8 cellular contexts compared by ENCODE assay signal in the genomic region with DNA sequence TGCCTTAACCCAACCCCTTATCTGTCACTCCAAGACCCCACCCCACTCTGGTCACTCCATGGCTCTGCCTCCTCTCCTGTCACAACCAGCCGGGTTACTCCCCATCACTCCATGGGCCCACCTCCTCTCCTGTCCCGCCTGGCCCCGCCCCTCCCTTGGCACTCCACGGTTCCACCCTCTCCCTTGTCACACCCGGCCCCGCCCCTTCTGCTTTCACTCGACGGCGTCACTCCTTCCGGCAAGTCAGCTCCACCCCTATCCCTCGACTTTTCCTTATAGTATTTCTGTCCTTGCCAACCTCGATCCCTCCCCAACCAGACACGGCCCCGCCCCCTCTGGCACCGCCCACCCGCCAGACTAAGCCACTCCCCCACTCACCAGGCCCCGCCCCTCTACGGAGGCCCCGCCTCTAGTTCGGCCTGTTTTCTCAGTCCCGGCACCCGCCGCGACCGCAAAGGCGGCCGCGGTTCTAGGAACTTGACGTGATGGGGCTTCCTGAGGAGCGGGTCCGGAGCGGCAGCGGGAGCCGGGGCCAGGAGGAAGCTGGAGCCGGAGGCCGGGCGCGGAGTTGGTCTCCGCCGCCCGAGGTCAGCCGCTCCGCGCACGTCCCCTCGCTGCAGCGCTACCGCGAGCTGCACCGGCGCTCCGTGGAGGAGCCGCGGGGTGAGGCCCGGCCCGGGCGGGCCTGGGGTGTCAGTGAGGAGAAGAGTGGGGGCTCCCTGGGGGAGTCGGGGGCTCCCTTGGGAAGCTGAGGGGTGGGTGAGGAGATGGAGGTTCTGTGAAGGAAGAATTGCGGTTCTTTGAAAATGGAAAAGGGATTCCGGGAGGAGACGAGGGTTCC. TPM values are rescaled to one million over a fixed set of nuclear protein-coding genes. Genes with fewer than 3 reads are reported as not detected.
DNase-seq lines count a peak whose midpoint lies in the region; ATAC-seq and TF ChIP-seq lines count a peak whose summit lies in the region.

A gene with protein sequence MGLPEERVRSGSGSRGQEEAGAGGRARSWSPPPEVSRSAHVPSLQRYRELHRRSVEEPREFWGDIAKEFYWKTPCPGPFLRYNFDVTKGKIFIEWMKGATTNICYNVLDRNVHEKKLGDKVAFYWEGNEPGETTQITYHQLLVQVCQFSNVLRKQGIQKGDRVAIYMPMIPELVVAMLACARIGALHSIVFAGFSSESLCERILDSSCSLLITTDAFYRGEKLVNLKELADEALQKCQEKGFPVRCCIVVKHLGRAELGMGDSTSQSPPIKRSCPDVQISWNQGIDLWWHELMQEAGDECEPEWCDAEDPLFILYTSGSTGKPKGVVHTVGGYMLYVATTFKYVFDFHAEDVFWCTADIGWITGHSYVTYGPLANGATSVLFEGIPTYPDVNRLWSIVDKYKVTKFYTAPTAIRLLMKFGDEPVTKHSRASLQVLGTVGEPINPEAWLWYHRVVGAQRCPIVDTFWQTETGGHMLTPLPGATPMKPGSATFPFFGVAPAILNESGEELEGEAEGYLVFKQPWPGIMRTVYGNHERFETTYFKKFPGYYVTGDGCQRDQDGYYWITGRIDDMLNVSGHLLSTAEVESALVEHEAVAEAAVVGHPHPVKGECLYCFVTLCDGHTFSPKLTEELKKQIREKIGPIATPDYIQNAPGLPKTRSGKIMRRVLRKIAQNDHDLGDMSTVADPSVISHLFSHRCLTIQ (plus strand): TSS at position 452 of the 841 bp plus-strand sequence. CDS start 34 bp downstream, at position 486.

- H3K27me3 ChIP-seq in breast epithelium: no peaks in the 10 kb centered on the region
- H3K27me3 ChIP-seq in skeletal muscle tissue (ENCODE audit: control insufficient read depth in 3 of 3, insufficient read depth in 3 of 3, low read length in 3 of 3): no peaks in the 10 kb centered on the region

- H3K27ac ChIP-seq in VCaP (peak within 1 kb of the TSS; percentile 86), breast epithelium (peak within 1 kb of the TSS; percentile 79 to 81), skeletal muscle tissue (ENCODE audit: low read depth, low read length) (peak within 1 kb of the TSS; percentile 91)

- H3K36me3 ChIP-seq in breast epithelium (no peaks in the 10 kb centered on the region), skeletal muscle tissue (ENCODE audit: control insufficient read depth in 3 of 3, insufficient read depth in 3 of 3, low read length in 3 of 3) (no peaks in the 10 kb centered on the region)

- no peak for TF ChIP-seq CTCF in VCaP (conservative IDR thresholded peaks at IDR 0.05)
- no peak for TF ChIP-seq CTCF in breast epithelium (IDR thresholded peaks at IDR 0.05)

- H3K9me3 ChIP-seq in breast epithelium (no peaks in the 10 kb centered on the region), iPS-18c (ENCODE audit: control insufficient read depth, insufficient read depth, low read length) (no peaks in the 10 kb centered on the region), skeletal muscle tissue (ENCODE audit: control insufficient read depth in 3 of 3, low read length in 3 of 3) (no peaks in the 10 kb centered on the region)

- H3K4me1 ChIP-seq in breast epithelium (peaks cover 0 to 13% of the 10 kb centered on the region in 2 donors), skeletal muscle tissue (ENCODE audit: control insufficient read depth in 3 of 3, insufficient read depth in 3 of 3, low read length in 3 of 3) (peaks cover 39 to 58% (median 49%) of the 10 kb centered on the region in 3 donors)

- peak; percentile 59 for TF ChIP-seq POLR2A in breast epithelium (IDR thresholded peaks at IDR 0.05)

- H3K9ac ChIP-seq in skeletal muscle tissue (ENCODE audit: low read depth in 1 of 3, low read length in 3 of 3): peak within 1 kb of the TSS; percentile 96 to 98 (median 98)

- intact Hi-C loops in breast epithelium (cut with DNase I; ENCODE audit: low total_unique reads): no loop called here

- DNase-seq in NK-92 (lab: John Stamatoyannopoulos, UW; ENCODE audit: unreplicated experiment) (peak; percentile 41), NCI-H2171 treated with DMSO at 0.1 percent for 48 hours (lab: John Stamatoyannopoulos, UW) (peak; percentile 96), breast epithelium (ENCODE audit: low spot score in 2 of 2) (peak; percentile 99 to 100)
- no peak for DNase-seq in NK-92 treated with Interleukin-12 subunit alpha and Interleukin-12 subunit beta, amount 100 ng/mL, for 24 hours (lab: John Stamatoyannopoulos, UW)

- ATAC-seq in HG03066 (IDR thresholded peaks at IDR 0.05; ENCODE audit: low read depth, unreplicated experiment): peak; percentile 67

- H3K4me3 ChIP-seq in breast epithelium (peak within 1 kb of the TSS; percentile 60 to 84 (median 74)), iPS-18c (ENCODE audit: insufficient read depth, low read depth, low read length) (peak within 1 kb of the TSS; percentile 90), skeletal muscle tissue (ENCODE audit: low read length in 3 of 3) (peak within 1 kb of the TSS; percentile 89 to 91 (median 90))

RNA-seq across cellular contexts. Expression of the gene that starts here (rescaled TPM):
- total RNA-seq in breast epithelium (100 to 1,000 TPM in 1 of 3 donors, 10 to 100 TPM in 2; 70.1 to 137 (median 71.1) TPM), skeletal muscle tissue (71.0 TPM)
